1 cellular context compared by ENCODE assay signal in genomic region chr3:33914731-33915389, GRCh38.
A peak's percentile ranks its signal among the peaks of the same experiment; 100 is the strongest.
TF ChIP-seq lines count a peak whose summit lies in the region.

No MANE protein-coding gene starts in this region.

TF ChIP-seq in K562, 482 proteins besides CTCF, POLR2A, EP300 and RAD21 (continued from another document and continues in another):
- TF ChIP-seq, protein P1, sequence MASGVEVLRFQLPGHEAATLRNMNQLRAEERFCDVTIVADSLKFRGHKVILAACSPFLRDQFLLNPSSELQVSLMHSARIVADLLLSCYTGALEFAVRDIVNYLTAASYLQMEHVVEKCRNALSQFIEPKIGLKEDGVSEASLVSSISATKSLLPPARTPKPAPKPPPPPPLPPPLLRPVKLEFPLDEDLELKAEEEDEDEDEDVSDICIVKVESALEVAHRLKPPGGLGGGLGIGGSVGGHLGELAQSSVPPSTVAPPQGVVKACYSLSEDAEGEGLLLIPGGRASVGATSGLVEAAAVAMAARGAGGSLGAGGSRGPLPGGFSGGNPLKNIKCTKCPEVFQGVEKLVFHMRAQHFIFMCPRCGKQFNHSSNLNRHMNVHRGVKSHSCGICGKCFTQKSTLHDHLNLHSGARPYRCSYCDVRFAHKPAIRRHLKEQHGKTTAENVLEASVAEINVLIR (CRISPR knock-in tag; IDR thresholded peaks at IDR 0.05): no peak
- TF ChIP-seq NFIC (IDR thresholded peaks at IDR 0.05) (no peak; the same call in 1 of the 2 replicates), ZNF561 (CRISPR knock-in tag; conservative IDR thresholded peaks at IDR 0.05) (no peak), ZFP91 (CRISPR knock-in tag; IDR thresholded peaks at IDR 0.05) (no peak), ZNF431 (CRISPR knock-in tag; IDR thresholded peaks at IDR 0.05) (no peak), NR2C2 (CRISPR knock-in tag; IDR thresholded peaks at IDR 0.05) (no peak), NR2C2 (tag; IDR thresholded peaks at IDR 0.05) (no peak), KLF16 (IDR thresholded peaks at IDR 0.05) (peak; percentile 86), TCF15 (CRISPR knock-in tag; IDR thresholded peaks at IDR 0.05) (no peak), ELF2 (CRISPR knock-in tag; IDR thresholded peaks at IDR 0.05) (no peak), ZNF316 (IDR thresholded peaks at IDR 0.05) (no peak), CSDE1 (IDR thresholded peaks at IDR 0.05) (no peak), SMC3 (conservative IDR thresholded peaks at IDR 0.05; ENCODE audit: insufficient read depth, low read depth, low read length) (no peak), MXI1 (IDR thresholded peaks at IDR 0.05; ENCODE audit: low read depth, low read length) (no peak), ZNF384 (IDR thresholded peaks at IDR 0.05; ENCODE audit: low read depth, low read length) (no peak), ZSCAN29 (IDR thresholded peaks at IDR 0.05) (no peak), GATAD2A (IDR thresholded peaks at IDR 0.05) (no peak; the same call in 1 of the 2 replicates), MECOM (CRISPR knock-in tag; IDR thresholded peaks at IDR 0.05) (no peak), TCFL5 (CRISPR knock-in tag; conservative IDR thresholded peaks at IDR 0.05) (no peak), TOE1 (IDR thresholded peaks at IDR 0.05; ENCODE audit: borderline replicate concordance) (peak; percentile 17; the same call in 1 of the 2 replicates), TOE1 (CRISPR knock-in tag; IDR thresholded peaks at IDR 0.05; ENCODE audit: borderline replicate concordance, low read depth) (no peak), NFATC3 (IDR thresholded peaks at IDR 0.05) (no peak), SIN3B (IDR thresholded peaks at IDR 0.05; ENCODE audit: low read depth) (no peak), MTA1 (IDR thresholded peaks at IDR 0.05; ENCODE audit: borderline replicate concordance) (no peak), TFAP4 (CRISPR knock-in tag; IDR thresholded peaks at IDR 0.05; ENCODE audit: borderline replicate concordance) (peak; percentile 52; the same call in 1 of the 2 replicates), ZNF408 (CRISPR knock-in tag; IDR thresholded peaks at IDR 0.05; ENCODE audit: low read depth) (no peak), MTF1 (CRISPR knock-in tag; IDR thresholded peaks at IDR 0.05; ENCODE audit: borderline replicate concordance) (no peak), EP400 (IDR thresholded peaks at IDR 0.05) (no peak; the same call in 1 of the 2 replicates), KDM2B (CRISPR knock-in tag; IDR thresholded peaks at IDR 0.05) (no peak), MEIS2 (IDR thresholded peaks at IDR 0.05; ENCODE audit: partially characterized antibody) (peak; percentile 96), ZNF551 (CRISPR knock-in tag; IDR thresholded peaks at IDR 0.05) (no peak), TEAD1 (CRISPR knock-in tag; IDR thresholded peaks at IDR 0.05) (peak; percentile 71 to 74; a peak in 2 of 4 replicates), BRCA1 (IDR thresholded peaks at IDR 0.05) (no peak), BRCA1 (CRISPR knock-in tag; IDR thresholded peaks at IDR 0.05) (no peak), REST (CRISPR knock-in tag; IDR thresholded peaks at IDR 0.05; ENCODE audit: low read depth) (no peak)
- TF ChIP-seq, protein P2, sequence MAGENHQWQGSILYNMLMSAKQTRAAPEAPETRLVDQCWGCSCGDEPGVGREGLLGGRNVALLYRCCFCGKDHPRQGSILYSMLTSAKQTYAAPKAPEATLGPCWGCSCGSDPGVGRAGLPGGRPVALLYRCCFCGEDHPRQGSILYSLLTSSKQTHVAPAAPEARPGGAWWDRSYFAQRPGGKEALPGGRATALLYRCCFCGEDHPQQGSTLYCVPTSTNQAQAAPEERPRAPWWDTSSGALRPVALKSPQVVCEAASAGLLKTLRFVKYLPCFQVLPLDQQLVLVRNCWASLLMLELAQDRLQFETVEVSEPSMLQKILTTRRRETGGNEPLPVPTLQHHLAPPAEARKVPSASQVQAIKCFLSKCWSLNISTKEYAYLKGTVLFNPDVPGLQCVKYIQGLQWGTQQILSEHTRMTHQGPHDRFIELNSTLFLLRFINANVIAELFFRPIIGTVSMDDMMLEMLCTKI (IDR thresholded peaks at IDR 0.05; ENCODE audit: partially characterized antibody): no peak
- TF ChIP-seq, protein P3, sequence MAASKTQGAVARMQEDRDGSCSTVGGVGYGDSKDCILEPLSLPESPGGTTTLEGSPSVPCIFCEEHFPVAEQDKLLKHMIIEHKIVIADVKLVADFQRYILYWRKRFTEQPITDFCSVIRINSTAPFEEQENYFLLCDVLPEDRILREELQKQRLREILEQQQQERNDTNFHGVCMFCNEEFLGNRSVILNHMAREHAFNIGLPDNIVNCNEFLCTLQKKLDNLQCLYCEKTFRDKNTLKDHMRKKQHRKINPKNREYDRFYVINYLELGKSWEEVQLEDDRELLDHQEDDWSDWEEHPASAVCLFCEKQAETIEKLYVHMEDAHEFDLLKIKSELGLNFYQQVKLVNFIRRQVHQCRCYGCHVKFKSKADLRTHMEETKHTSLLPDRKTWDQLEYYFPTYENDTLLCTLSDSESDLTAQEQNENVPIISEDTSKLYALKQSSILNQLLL (CRISPR knock-in tag; IDR thresholded peaks at IDR 0.05; ENCODE audit: borderline replicate concordance): no peak
- TF ChIP-seq, protein P4, sequence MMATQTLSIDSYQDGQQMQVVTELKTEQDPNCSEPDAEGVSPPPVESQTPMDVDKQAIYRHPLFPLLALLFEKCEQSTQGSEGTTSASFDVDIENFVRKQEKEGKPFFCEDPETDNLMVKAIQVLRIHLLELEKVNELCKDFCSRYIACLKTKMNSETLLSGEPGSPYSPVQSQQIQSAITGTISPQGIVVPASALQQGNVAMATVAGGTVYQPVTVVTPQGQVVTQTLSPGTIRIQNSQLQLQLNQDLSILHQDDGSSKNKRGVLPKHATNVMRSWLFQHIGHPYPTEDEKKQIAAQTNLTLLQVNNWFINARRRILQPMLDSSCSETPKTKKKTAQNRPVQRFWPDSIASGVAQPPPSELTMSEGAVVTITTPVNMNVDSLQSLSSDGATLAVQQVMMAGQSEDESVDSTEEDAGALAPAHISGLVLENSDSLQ (IDR thresholded peaks at IDR 0.05): peak; percentile 80
- TF ChIP-seq, protein P5, sequence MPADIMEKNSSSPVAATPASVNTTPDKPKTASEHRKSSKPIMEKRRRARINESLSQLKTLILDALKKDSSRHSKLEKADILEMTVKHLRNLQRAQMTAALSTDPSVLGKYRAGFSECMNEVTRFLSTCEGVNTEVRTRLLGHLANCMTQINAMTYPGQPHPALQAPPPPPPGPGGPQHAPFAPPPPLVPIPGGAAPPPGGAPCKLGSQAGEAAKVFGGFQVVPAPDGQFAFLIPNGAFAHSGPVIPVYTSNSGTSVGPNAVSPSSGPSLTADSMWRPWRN (IDR thresholded peaks at IDR 0.05; ENCODE audit: low read depth): 0 out of 2 replicates have a peak, but pooled peaks have one; percentile 32
- TF ChIP-seq, protein P6, sequence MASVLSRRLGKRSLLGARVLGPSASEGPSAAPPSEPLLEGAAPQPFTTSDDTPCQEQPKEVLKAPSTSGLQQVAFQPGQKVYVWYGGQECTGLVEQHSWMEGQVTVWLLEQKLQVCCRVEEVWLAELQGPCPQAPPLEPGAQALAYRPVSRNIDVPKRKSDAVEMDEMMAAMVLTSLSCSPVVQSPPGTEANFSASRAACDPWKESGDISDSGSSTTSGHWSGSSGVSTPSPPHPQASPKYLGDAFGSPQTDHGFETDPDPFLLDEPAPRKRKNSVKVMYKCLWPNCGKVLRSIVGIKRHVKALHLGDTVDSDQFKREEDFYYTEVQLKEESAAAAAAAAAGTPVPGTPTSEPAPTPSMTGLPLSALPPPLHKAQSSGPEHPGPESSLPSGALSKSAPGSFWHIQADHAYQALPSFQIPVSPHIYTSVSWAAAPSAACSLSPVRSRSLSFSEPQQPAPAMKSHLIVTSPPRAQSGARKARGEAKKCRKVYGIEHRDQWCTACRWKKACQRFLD (CRISPR knock-in tag; IDR thresholded peaks at IDR 0.05): peak; percentile 68
